Comparison of ENCODE assay signal across 15 cellular contexts in the genomic region with DNA sequence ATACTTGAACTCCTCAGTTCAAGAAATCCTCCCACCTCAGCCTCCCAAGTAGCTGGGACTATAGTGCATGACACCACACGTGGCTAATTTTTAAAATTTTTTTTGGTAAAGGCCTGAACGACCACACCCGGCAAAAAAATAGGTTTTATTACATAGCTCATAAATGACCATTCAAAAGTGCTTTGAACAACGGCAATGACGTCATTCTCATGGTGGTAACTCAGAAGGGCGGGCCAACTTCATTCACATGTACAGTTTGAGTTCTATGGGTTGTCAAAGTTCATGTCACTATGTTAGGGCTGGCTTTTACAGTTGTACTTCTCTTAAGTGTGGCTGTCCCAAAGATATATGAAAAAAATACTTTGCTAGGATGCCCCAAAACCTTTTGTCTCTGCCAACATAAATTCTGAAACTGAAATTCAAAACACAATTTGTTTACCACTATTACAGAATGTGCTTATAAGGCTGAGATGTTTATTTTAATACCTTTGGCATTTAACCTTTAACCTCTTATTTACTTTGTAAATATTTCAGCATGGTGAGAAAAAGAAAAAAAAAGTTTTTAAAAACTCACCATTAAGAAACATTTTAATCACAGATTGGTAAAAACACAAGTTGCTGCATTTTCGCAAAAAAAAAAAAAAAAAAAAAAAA. TPM values are rescaled to one million over a fixed set of nuclear protein-coding genes. Genes with fewer than 3 reads are reported as not detected.
A peak's percentile ranks its signal among the peaks of the same experiment; 100 is the strongest.
DNase-seq lines count a peak whose midpoint lies in the region; ATAC-seq, FAIRE-seq and TF ChIP-seq lines count a peak whose summit lies in the region.
"Had no signal": no experiment of that assay in that cellular context is flagged by ENCODE, and none has a peak within 500 bp of the region (broad histone marks: within the 10 kb centered on the region; RNA-seq: fewer than 3 reads in every experiment).

No MANE protein-coding gene starts in this region.

- H3K27me3 ChIP-seq in RWPE2 (ENCODE audit: insufficient read depth, poor library complexity, severe bottlenecking) = no peaks in the 10 kb centered on the region
- H3K27me3 ChIP-seq: pancreas had no signal

- H3K36me3 ChIP-seq in RWPE2 (ENCODE audit: low read depth) = peaks cover 45% of the 10 kb centered on the region
- H3K36me3 ChIP-seq: pancreas had no signal

- H3K9me3 ChIP-seq in RWPE2 (ENCODE audit: severe bottlenecking) = no peaks in the 10 kb centered on the region
- H3K9me3 ChIP-seq: pancreas had no signal

- peak overlapping the region; percentile 96 for H3K27ac ChIP-seq in RWPE2 (ENCODE audit: poor library complexity, severe bottlenecking)
- H3K27ac ChIP-seq: C4-2B, pancreas, VCaP had no signal

- H3K27ac Mint-ChIP-seq in progenitor cell of endocrine pancreas = peak overlapping the region; percentile 39
- H3K27ac Mint-ChIP-seq: activated T-helper 2 cell treated with anti-CD3 and anti-CD28 coated beads, Interferon-gamma antibody, Interleukin-2, Interleukin-4, amounts not matched to agents 10 μg/mL and 5 μg/mL and 100 μg/mL, durations not matched to agents 14 hours and 24 hours and 36 hours had no signal

- no peak for TF ChIP-seq CTCF in RWPE2 (IDR thresholded peaks at IDR 0.05; ENCODE audit: poor library complexity, severe bottlenecking)
- TF ChIP-seq CTCF in fibroblast of mammary gland (conservative IDR thresholded peaks at IDR 0.05; ENCODE audit: control insufficient read depth, insufficient read depth, low read depth, low read length) = no peak
- no peak for TF ChIP-seq CTCF in progenitor cell of endocrine pancreas (IDR thresholded peaks at IDR 0.05; ENCODE audit: unreplicated experiment)

- H3K4me3 ChIP-seq in RWPE2 (ENCODE audit: severe bottlenecking) (no peak overlapping the region), fibroblast of mammary gland (ENCODE audit: control insufficient read depth, low read depth, low read length) (no peak overlapping the region)
- H3K4me3 ChIP-seq: pancreas had no signal

- H3K27me3 Mint-ChIP-seq in progenitor cell of endocrine pancreas = no peaks in the 10 kb centered on the region

- no peak overlapping the region for H3K4me3 Mint-ChIP-seq in progenitor cell of endocrine pancreas (ENCODE audit: low read depth)

- DNase-seq in GM19239 (ENCODE audit: insufficient read length, low spot score) (no peak), RWPE2 (ENCODE audit: low spot score) (no peak), fibroblast of mammary gland (ENCODE audit: low read depth) (peak; percentile 50), progenitor cell of endocrine pancreas (ENCODE audit: low spot score, unreplicated experiment) (no peak), DMS 273 (lab: John Stamatoyannopoulos, UW; ENCODE audit: unreplicated experiment) (no peak)
- DNase-seq: NCI-H1417 treated with DMSO at 0.1 percent for 48 hours; NCI-H2227 treated with DMSO at 0.1 percent for 48 hours; pancreas; stimulated activated CD4-positive, alpha-beta T cell treated with anti-CD3 and anti-CD28 coated beads, Interleukin-15, amount 100 ng/mL, for 24 hours had no signal

- peaks cover 60% of the 10 kb centered on the region for H3K4me1 ChIP-seq in RWPE2 (ENCODE audit: insufficient read depth, poor library complexity, severe bottlenecking)

- no peaks in the 10 kb centered on the region for H3K9me3 Mint-ChIP-seq in progenitor cell of endocrine pancreas (ENCODE audit: low read depth)
- H3K9me3 Mint-ChIP-seq: activated T-helper 2 cell treated with anti-CD3 and anti-CD28 coated beads, Interferon-gamma antibody, Interleukin-2, Interleukin-4, amounts not matched to agents 10 μg/mL and 5 μg/mL and 100 μg/mL, durations not matched to agents 14 hours and 24 hours and 36 hours had no signal

- FAIRE-seq in GM19239 (lab: Jason Lieb, UNC) = peak; percentile 48
- FAIRE-seq: H54, pancreas had no signal

- peak; percentile 2; the same call in 1 of the 3 replicates for ATAC-seq in RWPE2 (ENCODE audit: low read depth)
- no peak for ATAC-seq in HG03097 (IDR thresholded peaks at IDR 0.05; ENCODE audit: low FRiP score, unreplicated experiment)
- ATAC-seq in HG02840 (IDR thresholded peaks at IDR 0.05; ENCODE audit: low FRiP score, unreplicated experiment) = no peak
- ATAC-seq: pancreas had no signal

- no peaks in the 10 kb centered on the region for H3K36me3 Mint-ChIP-seq in progenitor cell of endocrine pancreas (ENCODE audit: insufficient read depth)

- peaks cover 10% of the 10 kb centered on the region for H3K4me1 Mint-ChIP-seq in progenitor cell of endocrine pancreas (ENCODE audit: low read depth)

RNA-seq across cellular contexts. Expression of gene MYO1E, which starts 6.2 kb away (rescaled TPM):
- total RNA-seq in progenitor cell of endocrine pancreas = 40.4 and 42.3 TPM in 2 replicates
